In genomic region chr6:43916091-43916923, GRCh38 we compare ENCODE assay signal across 19 cellular contexts.
DNase-seq lines count a peak whose midpoint lies in the region; ATAC-seq and TF ChIP-seq lines count a peak whose summit lies in the region.
"Had no signal": no experiment of that assay in that cellular context is flagged by ENCODE, and none has a peak within 500 bp of the region (broad histone marks: within the 10 kb centered on the region; RNA-seq: fewer than 3 reads in every experiment).

No MANE protein-coding gene starts in this region.

- H3K36me3 ChIP-seq in mucosa of rectum (ENCODE audit: control insufficient read depth in 2 of 2, insufficient read depth in 2 of 2, low read length in 2 of 2), result no peaks in the 10 kb centered on the region
- H3K36me3 ChIP-seq: left lung had no signal

- H3K4me3 Mint-ChIP-seq in activated CD8-positive, alpha-beta T cell treated with anti-CD3 and anti-CD28 coated beads, Interleukin-2, amount 10 ng/mL, durations not matched to agents 7 days and 5 days, result no peak overlapping the region
- H3K4me3 Mint-ChIP-seq: activated naive CD4-positive, alpha-beta T cell treated with anti-CD3 and anti-CD28 coated beads, Interleukin-2, amount 10 ng/mL, durations not matched to agents 7 days and 5 days; naive B cell had no signal

- H3K9ac ChIP-seq in mucosa of rectum (ENCODE audit: low read depth in 1 of 2, low read length in 2 of 2), result no peak overlapping the region

- no peaks in the 10 kb centered on the region for H3K27me3 ChIP-seq in mucosa of rectum (ENCODE audit: control insufficient read depth in 2 of 2, insufficient read depth in 2 of 2, low read length in 2 of 2)
- H3K27me3 ChIP-seq: left lung had no signal

- no peak for ATAC-seq in GM18520 (IDR thresholded peaks at IDR 0.05; ENCODE audit: unreplicated experiment)
- no peak for ATAC-seq in activated CD8-positive, alpha-beta T cell treated with anti-CD3 and anti-CD28 coated beads, Interleukin-2, amount 10 ng/mL, durations not matched to agents 7 days and 5 days
- ATAC-seq in GM18511 (IDR thresholded peaks at IDR 0.05; ENCODE audit: unreplicated experiment), result no peak
- ATAC-seq: stimulated activated naive CD8-positive, alpha-beta T cell treated with anti-CD3 and anti-CD28 coated beads, Interleukin-15, Interleukin-2, amounts not matched to agents 100 U/mL and 50 U/mL, for 24 hours had no signal

- DNase-seq in AG20443 (ENCODE audit: low spot score) (peak; percentile 49), OCI-M1 (lab: John Stamatoyannopoulos, UW) (peak; percentile 87), erythroblast (lab: John Stamatoyannopoulos, UW) (peak; percentile 74 to 85), NCI-H2227 (lab: John Stamatoyannopoulos, UW; ENCODE audit: unreplicated experiment) (no peak)
- DNase-seq in activated CD8-positive, alpha-beta T cell treated with anti-CD3 and anti-CD28 coated beads, Interleukin-2, amount 10 ng/mL, durations not matched to agents 7 days and 5 days, result no peak
- DNase-seq: activated CD4-positive, CD25-positive, alpha-beta regulatory T cell treated with anti-CD3 and anti-CD28 coated beads, Interleukin-2, amount 50 U/mL, for 72 hours; activated CD8-positive, alpha-beta memory T cell treated with anti-CD3 and anti-CD28 coated beads, Interleukin-2, amount 50 U/mL, for 48 hours; activated naive CD4-positive, alpha-beta T cell treated with anti-CD3 and anti-CD28 coated beads, Interleukin-2, amount 10 ng/mL, durations not matched to agents 7 days and 5 days; central memory CD4-positive, alpha-beta T cell; left lung; naive B cell; NCI-H146; NCI-H526; PC-9; stimulated activated naive CD8-positive, alpha-beta T cell treated with anti-CD3 and anti-CD28 coated beads, Interleukin-15, Interleukin-2, amounts not matched to agents 100 U/mL and 50 U/mL, for 24 hours; SW 1271 had no signal

- H3K9me3 Mint-ChIP-seq in activated CD8-positive, alpha-beta T cell treated with anti-CD3 and anti-CD28 coated beads, Interleukin-2, amount 10 ng/mL, durations not matched to agents 7 days and 5 days (ENCODE audit: insufficient read depth), result no peaks in the 10 kb centered on the region
- H3K9me3 Mint-ChIP-seq: activated naive CD4-positive, alpha-beta T cell treated with anti-CD3 and anti-CD28 coated beads, Interleukin-2, amount 10 ng/mL, durations not matched to agents 7 days and 5 days; naive B cell had no signal

- no peaks in the 10 kb centered on the region for H3K36me3 Mint-ChIP-seq in activated CD8-positive, alpha-beta T cell treated with anti-CD3 and anti-CD28 coated beads, Interleukin-2, amount 10 ng/mL, durations not matched to agents 7 days and 5 days (ENCODE audit: low read depth)
- H3K36me3 Mint-ChIP-seq: activated naive CD4-positive, alpha-beta T cell treated with anti-CD3 and anti-CD28 coated beads, Interleukin-2, amount 10 ng/mL, durations not matched to agents 7 days and 5 days; naive B cell had no signal

- H3K27ac Mint-ChIP-seq in activated CD8-positive, alpha-beta T cell treated with anti-CD3 and anti-CD28 coated beads, Interleukin-2, amount 10 ng/mL, durations not matched to agents 7 days and 5 days, result no peak overlapping the region
- H3K27ac Mint-ChIP-seq: activated naive CD4-positive, alpha-beta T cell treated with anti-CD3 and anti-CD28 coated beads, Interleukin-2, amount 10 ng/mL, durations not matched to agents 7 days and 5 days; naive B cell had no signal

- peaks cover 31 to 44% of the 10 kb centered on the region in 2 donors for H3K4me1 ChIP-seq in mucosa of rectum (ENCODE audit: control insufficient read depth in 2 of 2, insufficient read depth in 2 of 2, low read length in 2 of 2)

- CTCF ChIA-PET in activated CD8-positive, alpha-beta T cell treated with anti-CD3 and anti-CD28 coated beads, Interleukin-2, amount 10 ng/mL, durations not matched to agents 7 days and 5 days (lab: Charles Lee), result no interaction called here

- H3K27me3 Mint-ChIP-seq in activated CD8-positive, alpha-beta T cell treated with anti-CD3 and anti-CD28 coated beads, Interleukin-2, amount 10 ng/mL, durations not matched to agents 7 days and 5 days (ENCODE audit: low read depth), result peaks cover 13% of the 10 kb centered on the region

- peak overlapping the region; percentile 73 to 74 for H3K27ac ChIP-seq in mucosa of rectum (ENCODE audit: low read depth in 2 of 2, low read length in 2 of 2)
- H3K27ac ChIP-seq: left lung, PC-9 had no signal

- no peak for TF ChIP-seq POLR2A in erythroblast (IDR thresholded peaks at IDR 0.05; ENCODE audit: low read length)

- H3K4me3 ChIP-seq in mucosa of rectum (ENCODE audit: low read length in 2 of 2), result no peak overlapping the region
- H3K4me3 ChIP-seq: left lung, PC-9 had no signal

- no peaks in the 10 kb centered on the region for H3K4me1 Mint-ChIP-seq in activated CD8-positive, alpha-beta T cell treated with anti-CD3 and anti-CD28 coated beads, Interleukin-2, amount 10 ng/mL, durations not matched to agents 7 days and 5 days (ENCODE audit: low read depth)
- H3K4me1 Mint-ChIP-seq: activated naive CD4-positive, alpha-beta T cell treated with anti-CD3 and anti-CD28 coated beads, Interleukin-2, amount 10 ng/mL, durations not matched to agents 7 days and 5 days; naive B cell had no signal

- no peaks in the 10 kb centered on the region for H3K9me3 ChIP-seq in mucosa of rectum (ENCODE audit: control insufficient read depth in 2 of 2, low read length in 2 of 2)
- H3K9me3 ChIP-seq: left lung had no signal

- POLR2A ChIA-PET in activated CD8-positive, alpha-beta T cell treated with anti-CD3 and anti-CD28 coated beads, Interleukin-2, amount 10 ng/mL, durations not matched to agents 7 days and 5 days (lab: Charles Lee), result no interaction called here

Comparison
In these comparisons a context has a peak if more than half of its experiments do, and no peak if none do; other contexts are left out.
1. DNase-seq: peak in AG20443 (single experiment), OCI-M1 (single experiment) and erythroblast (2 of 2); none in activated CD8-positive, alpha-beta T cell treated with anti-CD3 and anti-CD28 coated beads, Interleukin-2, amount 10 ng/mL, durations not matched to agents 7 days and 5 days (single experiment) and NCI-H2227 (single experiment).